10 cellular contexts compared by ENCODE assay signal in the genomic region with DNA sequence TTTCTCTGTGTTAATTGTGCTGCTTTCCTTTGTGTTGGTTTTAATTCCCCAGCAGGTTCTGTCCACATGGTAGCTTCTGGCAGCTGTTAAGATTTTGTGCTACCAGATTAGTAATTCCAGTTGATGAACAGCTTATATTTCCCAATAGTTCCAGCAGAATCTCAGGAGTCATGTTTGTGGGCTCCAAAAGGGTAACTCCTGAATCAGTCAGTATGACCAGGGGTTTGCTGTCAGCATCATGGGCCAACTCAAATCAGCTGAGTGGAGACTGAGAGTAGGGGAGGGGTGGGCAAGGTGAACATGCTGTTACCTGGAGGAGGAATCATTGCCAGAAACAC.
DNase-seq lines count a peak whose midpoint lies in the region.
"Had no signal": no experiment of that assay in that cellular context is flagged by ENCODE, and none has a peak within 500 bp of the region (broad histone marks: within the 10 kb centered on the region; RNA-seq: fewer than 3 reads in every experiment).

No MANE protein-coding gene starts in this region.

- H3K36me3 ChIP-seq in SJCRH30 (no peaks in the 10 kb centered on the region), esophagus (ENCODE audit: control insufficient read depth in 2 of 2, insufficient read depth in 2 of 2, low read length in 1 of 2) (no peaks in the 10 kb centered on the region), stomach smooth muscle (ENCODE audit: control insufficient read depth in 2 of 2, insufficient read depth in 2 of 2, low read length in 2 of 2) (no peaks in the 10 kb centered on the region)

- H3K27ac ChIP-seq in SJCRH30 (peak overlapping the region; percentile 70), esophagus (ENCODE audit: low read depth in 2 of 2, low read length in 1 of 2) (peak overlapping the region; percentile 40 to 68), stomach smooth muscle (ENCODE audit: low read length) (peak overlapping the region; percentile 41)

- H3K9ac ChIP-seq in stomach smooth muscle (ENCODE audit: low read length in 2 of 2) = no peak overlapping the region

- H3K27ac Mint-ChIP-seq in T-helper 1 cell treated with Interleukin-12 subunit alpha and Interleukin-12 subunit beta and Interleukin-4 antibody, amounts not matched to agents 30 μg/mL and 1 μg/mL, for 36 hours = peak overlapping the region; percentile 79

- peaks cover 39% of the 10 kb centered on the region for H3K4me1 ChIP-seq in SJCRH30
- H3K4me1 ChIP-seq in esophagus (ENCODE audit: control insufficient read depth in 2 of 2, insufficient read depth in 2 of 2, low read length in 1 of 2) = peaks cover 5 to 7% of the 10 kb centered on the region in 2 donors
- peaks cover 4% of the 10 kb centered on the region for H3K4me1 ChIP-seq in stomach smooth muscle (ENCODE audit: control insufficient read depth, insufficient read depth, low read length)

- H3K9me3 ChIP-seq in SJCRH30 (replicated peaks) (no peaks in the 10 kb centered on the region), esophagus (ENCODE audit: control insufficient read depth in 2 of 2, insufficient read depth in 1 of 2, low read depth in 1 of 2, low read length in 1 of 2) (no peaks in the 10 kb centered on the region), stomach smooth muscle (ENCODE audit: control insufficient read depth in 2 of 2, low read length in 2 of 2) (no peaks in the 10 kb centered on the region)

- H3K36me3 Mint-ChIP-seq in T-helper 1 cell treated with Interleukin-12 subunit alpha and Interleukin-12 subunit beta and Interleukin-4 antibody, amounts not matched to agents 30 μg/mL and 1 μg/mL, for 36 hours (ENCODE audit: low read depth) = peaks cover 8% of the 10 kb centered on the region

- DNase-seq in T-helper 1 cell (no peak), SJCRH30 (no peak), GM03348 (ENCODE audit: low spot score) (no peak), head of caudate nucleus (no peak)
- no peak for DNase-seq in stimulated activated naive CD4-positive, alpha-beta T cell (lab: John Stamatoyannopoulos, UW)
- DNase-seq: 8988T, NCI-H2029 treated with DMSO at 0.1 percent for 48 hours had no signal

- H3K4me3 Mint-ChIP-seq in T-helper 1 cell treated with Interleukin-12 subunit alpha and Interleukin-12 subunit beta and Interleukin-4 antibody, amounts not matched to agents 30 μg/mL and 1 μg/mL, for 36 hours = peak overlapping the region; percentile 9

- H3K4me1 Mint-ChIP-seq in T-helper 1 cell treated with Interleukin-12 subunit alpha and Interleukin-12 subunit beta and Interleukin-4 antibody, amounts not matched to agents 30 μg/mL and 1 μg/mL, for 36 hours (ENCODE audit: low read depth) = peaks cover 46% of the 10 kb centered on the region

- no peaks in the 10 kb centered on the region for H3K27me3 Mint-ChIP-seq in T-helper 1 cell treated with Interleukin-12 subunit alpha and Interleukin-12 subunit beta and Interleukin-4 antibody, amounts not matched to agents 30 μg/mL and 1 μg/mL, for 36 hours (ENCODE audit: low read depth)

- no peaks in the 10 kb centered on the region for H3K27me3 ChIP-seq in SJCRH30
- H3K27me3 ChIP-seq in esophagus (ENCODE audit: control insufficient read depth in 1 of 2, insufficient read depth in 2 of 2, low read length in 2 of 2) = no peaks in the 10 kb centered on the region
- no peaks in the 10 kb centered on the region for H3K27me3 ChIP-seq in stomach smooth muscle (ENCODE audit: control insufficient read depth in 1 of 2, insufficient read depth in 2 of 2, low read length in 2 of 2)

- H3K9me3 Mint-ChIP-seq in T-helper 1 cell treated with Interleukin-12 subunit alpha and Interleukin-12 subunit beta and Interleukin-4 antibody, amounts not matched to agents 30 μg/mL and 1 μg/mL, for 36 hours = peaks cover 3% of the 10 kb centered on the region

- H3K4me3 ChIP-seq in SJCRH30 = no peak overlapping the region
- H3K4me3 ChIP-seq in esophagus (ENCODE audit: low read depth in 1 of 2, low read length in 2 of 2) = no peak overlapping the region
- H3K4me3 ChIP-seq in stomach smooth muscle (ENCODE audit: low read length in 2 of 2) = no peak overlapping the region

- intact Hi-C loops in head of caudate nucleus (cut with DNase I) = no loop called here
